ENCODE assay signal across 14 cellular contexts in genomic region chr4:122814426-122814825, GRCh38. TPM values are rescaled to one million over a fixed set of nuclear protein-coding genes. Genes with fewer than 3 reads are reported as not detected.
DNase-seq lines count a peak whose midpoint lies in the region; ATAC-seq, FAIRE-seq and TF ChIP-seq lines count a peak whose summit lies in the region.
"Had no signal": no experiment of that assay in that cellular context is flagged by ENCODE, and none has a peak within 500 bp of the region (broad histone marks: within the 10 kb centered on the region; RNA-seq: fewer than 3 reads in every experiment).

No MANE protein-coding gene starts in this region.

- H3K4me3 Mint-ChIP-seq in activated CD4-positive, alpha-beta T cell treated with anti-CD3 and anti-CD28 coated beads for 36 hours, result no peak overlapping the region
- H3K4me3 Mint-ChIP-seq: activated B cell treated with CpG ODN at 0.5 μM for 24 hours; activated naive CD4-positive, alpha-beta T cell treated with anti-CD3 and anti-CD28 coated beads, Interleukin-2, amount 10 ng/mL, durations not matched to agents 7 days and 5 days; neural crest cell had no signal

- ATAC-seq in activated CD4-positive, alpha-beta T cell treated with anti-CD3 and anti-CD28 coated beads for 36 hours, result peak; percentile 99
- ATAC-seq in GM21447 (IDR thresholded peaks at IDR 0.05; ENCODE audit: unreplicated experiment), result peak; percentile 95
- peak; percentile 87 for ATAC-seq in HG03064 (IDR thresholded peaks at IDR 0.05; ENCODE audit: low read depth, unreplicated experiment)
- ATAC-seq in K562, result no peak
- no peak for ATAC-seq in right lobe of liver

- H3K4me3 ChIP-seq in K562 (no peak overlapping the region), right lobe of liver (no peak overlapping the region), mammary epithelial cell (replicated peaks in 1 of 3; ENCODE audit: insufficient read depth in 1 of 3, low read depth in 2 of 3, low read length in 3 of 3) (no peak overlapping the region)

- no peak for TF ChIP-seq CTCF in K562 (IDR thresholded peaks at IDR 0.05 in 2 of 3, conservative IDR thresholded peaks at IDR 0.05 in 1 of 3; ENCODE audit: insufficient read depth in 2 of 3, low read depth in 1 of 3, low read length in 3 of 3)
- TF ChIP-seq CTCF in right lobe of liver (IDR thresholded peaks at IDR 0.05), result no peak
- TF ChIP-seq CTCF in mammary epithelial cell (conservative IDR thresholded peaks at IDR 0.05 in 1 of 2, IDR thresholded peaks at IDR 0.05 in 1 of 2; ENCODE audit: extremely low read depth in 1 of 2, insufficient read depth in 1 of 2, low read depth in 1 of 2, low read length in 2 of 2), result no peak

- H3K36me3 ChIP-seq in K562 (ENCODE audit: control insufficient read depth, insufficient read depth, low read length), result no peaks in the 10 kb centered on the region
- H3K36me3 ChIP-seq in right lobe of liver, result no peaks in the 10 kb centered on the region
- H3K36me3 ChIP-seq in mammary epithelial cell (ENCODE audit: insufficient read depth, low read length), result no peaks in the 10 kb centered on the region

- no peak for FAIRE-seq in K562 (lab: Jason Lieb, UNC)
- FAIRE-seq: frontal cortex had no signal

- TF ChIP-seq POLR2A in K562 (conservative IDR thresholded peaks at IDR 0.05), result no peak
- no peak for TF ChIP-seq POLR2A in right lobe of liver (IDR thresholded peaks at IDR 0.05)

- BruUV-seq in K562 (replicated peaks; lab: Mats Ljungman, UMichigan), result no TSS peak
- BruUV-seq in mammary epithelial cell (replicated peaks; lab: Mats Ljungman, UMichigan), result no TSS peak

- H3K27me3 Mint-ChIP-seq in activated CD4-positive, alpha-beta T cell treated with anti-CD3 and anti-CD28 coated beads for 36 hours, result peaks cover 16% of the 10 kb centered on the region

- no peaks in the 10 kb centered on the region for H3K9me1 ChIP-seq in K562 (ENCODE audit: control insufficient read depth, insufficient read depth, low read length)

- H3K9me3 ChIP-seq in K562 (replicated peaks; ENCODE audit: control insufficient read depth, insufficient read depth, low read depth, low read length), result no peaks in the 10 kb centered on the region
- no peaks in the 10 kb centered on the region for H3K9me3 ChIP-seq in right lobe of liver
- no peaks in the 10 kb centered on the region for H3K9me3 ChIP-seq in mammary epithelial cell (replicated peaks; ENCODE audit: insufficient read depth, low read length)

- WGBS in K562 (ENCODE audit: insufficient coverage, low coverage, missing lambda C conversion rate), result 52% methylated on average over 2 of the region's 2 CpGs
- WGBS in right lobe of liver (ENCODE audit: insufficient coverage, low coverage, low lambda C conversion rate, missing lambda C conversion rate), result 67% methylated on average over 2 of the region's 2 CpGs
- 93% methylated on average over 2 of the region's 2 CpGs for WGBS in mammary epithelial cell (ENCODE audit: low coverage, missing lambda C conversion rate)

- H3K4me2 ChIP-seq in K562 (ENCODE audit: insufficient read depth, low read length) (no peak overlapping the region), mammary epithelial cell (ENCODE audit: insufficient read depth, low read depth, low read length) (no peak overlapping the region)

- TF ChIP-seq EP300 in K562 (IDR thresholded peaks at IDR 0.05; ENCODE audit: low read length), result no peak

- 0 out of 2 replicates have a peak overlapping the region, but pooled peaks have one; percentile 34 for H2AFZ ChIP-seq in K562 (ENCODE audit: low read depth, low read length)
- H2AFZ ChIP-seq in mammary epithelial cell (ENCODE audit: low read depth, low read length), result no peak overlapping the region

- in situ Hi-C loops in K562 (cut with MboI) (no loop called here), mammary epithelial cell (cut with MboI; ENCODE audit: low sequenced_read_pairs in 2 of 2) (no loop called here)

- H3K27ac ChIP-seq in K562 (ENCODE audit: extremely low read depth, low read depth, low read length), result no peak overlapping the region
- no peak overlapping the region for H3K27ac ChIP-seq in right lobe of liver
- no peak overlapping the region for H3K27ac ChIP-seq in mammary epithelial cell (ENCODE audit: insufficient read depth, low read depth, low read length)
- H3K27ac ChIP-seq: 22Rv1 had no signal

- POLR2A ChIA-PET in activated CD4-positive, alpha-beta T cell treated with anti-CD3 and anti-CD28 coated beads for 36 hours (lab: Charles Lee), result no interaction called here
- POLR2A ChIA-PET in K562 (lab: Yijun Ruan, JAX), result no interaction called here

- dilution Hi-C loops in mammary epithelial cell (cut with HindIII; ENCODE audit: low sequenced_read_pairs), result no loop called here

- DNase-seq in activated CD4-positive, alpha-beta T cell treated with anti-CD3 and anti-CD28 coated beads for 36 hours, result peak; percentile 19
- no peak for DNase-seq in activated CD4-positive, alpha-beta T cell treated with anti-CD3 and anti-CD28 coated beads, Interleukin-2, amount 50 U/mL, for 48 hours
- DNase-seq in K562 (ENCODE audit: extremely low read depth in 1 of 4, low spot score in 3 of 4), result no peak
- DNase-seq in right lobe of liver, result no peak
- DNase-seq in mammary epithelial cell, result no peak
- DNase-seq in EL, result no peak
- DNase-seq: activated B cell treated with CpG ODN at 0.5 μM for 24 hours; activated naive CD4-positive, alpha-beta T cell treated with anti-CD3 and anti-CD28 coated beads, Interleukin-2, amount 10 ng/mL, durations not matched to agents 7 days and 5 days; SHP77 had no signal

- H3K27ac Mint-ChIP-seq in activated CD4-positive, alpha-beta T cell treated with anti-CD3 and anti-CD28 coated beads for 36 hours, result no peak overlapping the region
- H3K27ac Mint-ChIP-seq: activated B cell treated with CpG ODN at 0.5 μM for 24 hours; activated naive CD4-positive, alpha-beta T cell treated with anti-CD3 and anti-CD28 coated beads, Interleukin-2, amount 10 ng/mL, durations not matched to agents 7 days and 5 days had no signal

- H3K9ac ChIP-seq in K562 (ENCODE audit: insufficient read depth in 1 of 2, low read depth in 2 of 2, low read length in 2 of 2) (no peak overlapping the region), mammary epithelial cell (ENCODE audit: insufficient read depth, low read length) (no peak overlapping the region)

- H3K4me1 ChIP-seq in K562 (replicated peaks in 1 of 2; ENCODE audit: control insufficient read depth in 2 of 2, insufficient read depth in 2 of 2, low read length in 2 of 2), result peaks cover 0 to 3% of the 10 kb centered on the region in 2 experiments; a peak in 1 of 5 replicates
- H3K4me1 ChIP-seq in right lobe of liver, result peaks cover 0 to 5% (median 0%) of the 10 kb centered on the region in 4 donors
- H3K4me1 ChIP-seq in mammary epithelial cell (ENCODE audit: insufficient read depth, low read length), result no peaks in the 10 kb centered on the region

- H3K27me3 ChIP-seq in K562 (ENCODE audit: control insufficient read depth in 2 of 2, insufficient read depth in 2 of 2, low read length in 2 of 2), result no peaks in the 10 kb centered on the region
- no peaks in the 10 kb centered on the region for H3K27me3 ChIP-seq in right lobe of liver
- H3K27me3 ChIP-seq in mammary epithelial cell (ENCODE audit: insufficient read depth, low read length), result no peaks in the 10 kb centered on the region

- H3K79me2 ChIP-seq in K562 (ENCODE audit: control insufficient read depth, insufficient read depth, low read length) (no peaks in the 10 kb centered on the region), mammary epithelial cell (ENCODE audit: insufficient read depth, low read length) (no peaks in the 10 kb centered on the region)

- no peaks in the 10 kb centered on the region for H3K9me3 Mint-ChIP-seq in activated CD4-positive, alpha-beta T cell treated with anti-CD3 and anti-CD28 coated beads for 36 hours (ENCODE audit: low read depth)
- H3K9me3 Mint-ChIP-seq: activated B cell treated with CpG ODN at 0.5 μM for 24 hours; activated naive CD4-positive, alpha-beta T cell treated with anti-CD3 and anti-CD28 coated beads, Interleukin-2, amount 10 ng/mL, durations not matched to agents 7 days and 5 days had no signal

- CTCF ChIA-PET in activated CD4-positive, alpha-beta T cell treated with anti-CD3 and anti-CD28 coated beads for 36 hours (lab: Charles Lee), result interaction anchor here (0.6 to 1.2 kb wide), 2 partner anchors 100 to 277 kb away, joined by 3 to 5 read pairs; no protein-coding TSS in a partner anchor
- CTCF ChIA-PET in K562 (lab: Yijun Ruan, JAX; ENCODE audit: low intra/inter-chr PET ratio), result interaction anchor here (0.6 kb wide), 1 partner anchor 9 kb away, joined by 3 read pairs; no protein-coding TSS in a partner anchor
- CTCF ChIA-PET in mammary epithelial cell (lab: Charles Lee; ENCODE audit: low non-redundant PET), result no interaction called here

- intact Hi-C loops in activated CD4-positive, alpha-beta T cell treated with anti-CD3 and anti-CD28 coated beads for 36 hours (cut with DNase I, micrococcal nuclease), result loop anchor here (1.0 to 2.0 kb wide), 3 partner anchors 28 to 50 kb away; no protein-coding TSS in a partner anchor
- intact Hi-C loops in K562 (cut with micrococcal nuclease), result no loop called here
- intact Hi-C loops in right lobe of liver (cut with DNase I), result no loop called here
- intact Hi-C loops in mammary epithelial cell (cut with micrococcal nuclease), result no loop called here

- H4K20me1 ChIP-seq in K562 (replicated peaks; ENCODE audit: control insufficient read depth, insufficient read depth, low read length) (no peaks in the 10 kb centered on the region), mammary epithelial cell (ENCODE audit: insufficient read depth, low read length) (no peaks in the 10 kb centered on the region)

- H3K4me1 Mint-ChIP-seq in activated CD4-positive, alpha-beta T cell treated with anti-CD3 and anti-CD28 coated beads for 36 hours, result peaks cover 11% of the 10 kb centered on the region
- H3K4me1 Mint-ChIP-seq: activated B cell treated with CpG ODN at 0.5 μM for 24 hours; activated naive CD4-positive, alpha-beta T cell treated with anti-CD3 and anti-CD28 coated beads, Interleukin-2, amount 10 ng/mL, durations not matched to agents 7 days and 5 days had no signal

- no peak for TF ChIP-seq RAD21 in K562 (CRISPR knock-in tag; conservative IDR thresholded peaks at IDR 0.05 in 1 of 2, IDR thresholded peaks at IDR 0.05 in 1 of 2)

- no peaks in the 10 kb centered on the region for H3K36me3 Mint-ChIP-seq in activated CD4-positive, alpha-beta T cell treated with anti-CD3 and anti-CD28 coated beads for 36 hours (ENCODE audit: low read depth)
- H3K36me3 Mint-ChIP-seq: activated naive CD4-positive, alpha-beta T cell treated with anti-CD3 and anti-CD28 coated beads, Interleukin-2, amount 10 ng/mL, durations not matched to agents 7 days and 5 days had no signal

RNA-seq across cellular contexts. Expression of gene FGF2, which starts 12.2 kb away (rescaled TPM):
- 1 to 10 TPM in 1 of 2 experiments, under 1 TPM in 1; 0.91 to 1.2 TPM for total RNA-seq in activated CD4-positive, alpha-beta T cell treated with anti-CD3 and anti-CD28 coated beads for 36 hours
- 4.9 and 13.3 TPM in 2 replicates for total RNA-seq in K562 (2011; cell fraction: chromatin; rRNA removed; ENCODE audit: low replicate concordance)
- total RNA-seq in K562 (2011; cell fraction: nucleolus; rRNA removed), result 2.0 and 3.2 TPM in 2 replicates
- 8.3 and 20.0 TPM in 2 replicates for total RNA-seq in K562 (2011; cell fraction: nucleoplasm; rRNA removed)
- 5.1 and 7.2 TPM in 2 replicates for total RNA-seq in K562 (2014; rRNA removed)
- total RNA-seq in K562 (2014; rRNA removed; fragmentation: Illumina TruSeq; extraction: Trizol), result 11.9 and 13.5 TPM in 2 replicates
- total RNA-seq in K562 (2015; rRNA removed; fragmentation: Illumina TruSeq; extraction: Trizol), result 9.1 and 10.8 TPM in 2 replicates
- 16.4 and 19.4 TPM in 2 replicates for total RNA-seq in K562 (2021)
- 7.9 and 15.1 TPM in 2 replicates for polyA plus RNA-seq in K562 (2011; rRNA removed)
- polyA plus RNA-seq in K562 (2011; cell fraction: cytosol; rRNA removed), result 2.6 and 4.0 TPM in 2 replicates
- 4.9 and 6.5 TPM in 2 replicates for polyA plus RNA-seq in K562 (2011; cell fraction: nucleus; rRNA removed)
- polyA plus RNA-seq in K562 (2012), result 6.8 and 7.1 TPM in 2 replicates
- 8.3 and 9.2 TPM in 2 replicates for polyA plus RNA-seq in K562 (2014; fragmentation: Illumina TruSeq; extraction: Trizol)
- polyA plus RNA-seq in K562 (2014; fragmentation: Nextera tagmentation; extraction: Ambion mirVana), result 1 to 10 TPM; 2.5 to 2.6 TPM
- 7.8 and 8.1 TPM in 2 replicates for polyA plus RNA-seq in K562 (2014; rRNA removed)
- 11.7 and 16.9 TPM in 2 replicates for polyA minus RNA-seq in K562 (2011; rRNA and poly(A)+ RNA removed)
- 4.3 and 7.2 TPM in 2 replicates for polyA minus RNA-seq in K562 (2011; cell fraction: cytosol; rRNA and poly(A)+ RNA removed)
- polyA minus RNA-seq in K562 (2011; cell fraction: nucleus; rRNA and poly(A)+ RNA removed), result 5.8 and 9.7 TPM in 2 replicates
- total RNA-seq in right lobe of liver, result 1 to 10 TPM in 3 of 6 experiments, under 1 TPM in 3; 0.88 to 1.6 (median 1.1) TPM
- 10 to 100 TPM; 17.3 to 30.6 TPM for total RNA-seq in mammary epithelial cell
- polyA plus RNA-seq in mammary epithelial cell, result 3.7 TPM
- polyA minus RNA-seq in mammary epithelial cell, result 7.7 TPM

Comparison
In these comparisons a context has a peak if more than half of its experiments do, and no peak if none do; other contexts are left out.
1. ATAC-seq: peak in activated CD4-positive, alpha-beta T cell treated with anti-CD3 and anti-CD28 coated beads for 36 hours (single experiment), GM21447 (single experiment) and HG03064 (single experiment); none in K562 (single experiment) and right lobe of liver (0 of 4).
2. intact Hi-C loops: an anchor here in activated CD4-positive, alpha-beta T cell treated with anti-CD3 and anti-CD28 coated beads for 36 hours (1.0 to 2.0 kb wide); none called in K562, right lobe of liver and mammary epithelial cell.